In the genomic region with DNA sequence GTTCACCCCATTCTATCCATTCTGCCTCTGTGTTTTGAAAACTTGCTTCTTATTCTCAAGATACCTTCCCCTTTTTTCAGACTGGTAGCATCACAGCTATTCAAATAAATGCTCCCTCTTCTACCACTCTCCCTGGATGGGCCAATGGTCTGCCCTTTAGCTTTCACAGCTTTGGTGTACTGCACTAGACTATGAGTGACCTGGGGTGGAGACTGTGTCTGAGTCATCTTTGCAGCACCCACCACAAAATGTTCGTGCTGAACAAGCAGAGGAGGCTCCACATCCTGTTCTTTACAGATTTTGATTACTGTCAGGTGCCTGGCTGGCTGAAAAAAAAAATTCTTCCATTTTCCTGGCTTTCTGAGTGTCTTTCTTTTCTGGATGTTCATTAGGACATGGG, we compare ENCODE assay signal across 10 cellular contexts.
DNase-seq lines count a peak whose midpoint lies in the region; ATAC-seq and TF ChIP-seq lines count a peak whose summit lies in the region.
"Had no signal": no experiment of that assay in that cellular context is flagged by ENCODE, and none has a peak within 500 bp of the region (broad histone marks: within the 10 kb centered on the region; RNA-seq: fewer than 3 reads in every experiment).

No MANE protein-coding gene starts in this region.

- H3K4me1 ChIP-seq in mesenchymal stem cell (ENCODE audit: control insufficient read depth, insufficient read depth, low read depth, low read length) (peaks cover 5% of the 10 kb centered on the region), sigmoid colon (no peaks in the 10 kb centered on the region)

- POLR2A ChIA-PET in WTC11 (lab: Charles Lee): no interaction called here

- peak overlapping the region; percentile 55 for H3K27ac Mint-ChIP-seq in activated T-cell treated with anti-CD3 and anti-CD28 coated beads, Interleukin-2, amount 50 U/mL, for 24 hours
- H3K27ac Mint-ChIP-seq in WTC11: no peak overlapping the region
- H3K27ac Mint-ChIP-seq: IgD-negative memory B cell had no signal

- TF ChIP-seq EP300 in sigmoid colon (IDR thresholded peaks at IDR 0.05): no peak

- H3K27ac ChIP-seq in mesenchymal stem cell (ENCODE audit: low read length, poor library complexity, severe bottlenecking) (peak overlapping the region; percentile 25), sigmoid colon (no peak overlapping the region)

- H3K14ac ChIP-seq in mesenchymal stem cell (ENCODE audit: low read length in 2 of 2): no peak overlapping the region

- H2AK5ac ChIP-seq in mesenchymal stem cell (ENCODE audit: low read length, severe bottlenecking): no peak overlapping the region

- CTCF ChIA-PET in WTC11 (lab: Charles Lee): no interaction called here

- no peak overlapping the region for H4K91ac ChIP-seq in mesenchymal stem cell (ENCODE audit: low read length)

- H3K9me3 ChIP-seq in mesenchymal stem cell (ENCODE audit: control insufficient read depth, low read length) (peaks cover 7% of the 10 kb centered on the region), sigmoid colon (no peaks in the 10 kb centered on the region)
- H3K9me3 ChIP-seq: upper lobe of left lung had no signal

- no peak for TF ChIP-seq POLR2A in sigmoid colon (IDR thresholded peaks at IDR 0.05)

- no peaks in the 10 kb centered on the region for H3K27me3 ChIP-seq in mesenchymal stem cell (ENCODE audit: control insufficient read depth in 1 of 2, insufficient read depth in 1 of 2, low read length in 2 of 2)
- H3K27me3 ChIP-seq in sigmoid colon: no peaks in the 10 kb centered on the region
- H3K27me3 ChIP-seq: upper lobe of left lung had no signal

- no peak overlapping the region for H2BK12ac ChIP-seq in mesenchymal stem cell (ENCODE audit: low read length in 2 of 2)

- H3K79me1 ChIP-seq in mesenchymal stem cell (replicated peaks; ENCODE audit: low read length, poor library complexity, severe bottlenecking): no peaks in the 10 kb centered on the region

- WGBS in mesenchymal stem cell: 0% methylated on average over 1 of the region's 1 CpG
- WGBS in sigmoid colon, 2 donors: 17 to 18% methylated on average over 1 of the region's 1 CpG

- H3K4ac ChIP-seq in mesenchymal stem cell (ENCODE audit: low read depth in 1 of 2, low read length in 2 of 2): no peak overlapping the region

- no peak overlapping the region for H2BK5ac ChIP-seq in mesenchymal stem cell (ENCODE audit: low read depth, low read length, poor library complexity, severe bottlenecking)

- H3K9me3 Mint-ChIP-seq in activated T-cell treated with anti-CD3 and anti-CD28 coated beads, Interleukin-2, amount 50 U/mL, for 24 hours: no peaks in the 10 kb centered on the region
- H3K9me3 Mint-ChIP-seq in WTC11: peaks cover 64% of the 10 kb centered on the region

- H3K4me3 ChIP-seq in mesenchymal stem cell (ENCODE audit: insufficient read depth in 1 of 2, low read depth in 1 of 2, low read length in 2 of 2) (no peak overlapping the region), sigmoid colon (no peak overlapping the region)
- H3K4me3 ChIP-seq: upper lobe of left lung had no signal

- H3K9ac ChIP-seq in mesenchymal stem cell (ENCODE audit: low read length): peak overlapping the region; percentile 74

- no peak overlapping the region for H3K23ac ChIP-seq in mesenchymal stem cell (ENCODE audit: low read length in 2 of 2)

- H2BK120ac ChIP-seq in mesenchymal stem cell (ENCODE audit: low read depth, low read length): no peak overlapping the region

- H2BK15ac ChIP-seq in mesenchymal stem cell (ENCODE audit: low read depth, poor library complexity, severe bottlenecking): no peak overlapping the region

- H4K8ac ChIP-seq in mesenchymal stem cell (ENCODE audit: low read length): no peak overlapping the region

- DNase-seq in activated T-cell treated with anti-CD3 and anti-CD28 coated beads, Interleukin-2, amount 50 U/mL, for 24 hours: no peak
- DNase-seq in mesenchymal stem cell: peak; percentile 55
- DNase-seq in WTC11 (ENCODE audit: low spot score): no peak
- DNase-seq in sigmoid colon: no peak
- DNase-seq in NCI-H1092 treated with DMSO at 0.1 percent for 48 hours (lab: John Stamatoyannopoulos, UW): no peak
- DNase-seq in DMS153 treated with DMSO at 0.1 percent for 48 hours (lab: John Stamatoyannopoulos, UW; ENCODE audit: unreplicated experiment): no peak
- DNase-seq: upper lobe of left lung had no signal

- H2AFZ ChIP-seq in mesenchymal stem cell (ENCODE audit: low read depth, low read length): no peak overlapping the region

- peaks cover 6% of the 10 kb centered on the region for H3K27me3 Mint-ChIP-seq in activated T-cell treated with anti-CD3 and anti-CD28 coated beads, Interleukin-2, amount 50 U/mL, for 24 hours
- peaks cover 2% of the 10 kb centered on the region for H3K27me3 Mint-ChIP-seq in WTC11 (ENCODE audit: low read depth)

- H3K18ac ChIP-seq in mesenchymal stem cell (ENCODE audit: low read depth in 1 of 2, low read length in 2 of 2): no peak overlapping the region

- H3K4me1 Mint-ChIP-seq in activated T-cell treated with anti-CD3 and anti-CD28 coated beads, Interleukin-2, amount 50 U/mL, for 24 hours (ENCODE audit: low read depth): peaks cover 27% of the 10 kb centered on the region
- H3K4me1 Mint-ChIP-seq in WTC11: no peaks in the 10 kb centered on the region

- ATAC-seq in GM18909 (IDR thresholded peaks at IDR 0.05; ENCODE audit: poor library complexity, unreplicated experiment) (peak; percentile 82), HG03432 (IDR thresholded peaks at IDR 0.05; ENCODE audit: unreplicated experiment) (peak; percentile 84), WTC11 (no peak)

- no peak for TF ChIP-seq CTCF in WTC11 (IDR thresholded peaks at IDR 0.05)
- no peak for TF ChIP-seq CTCF in sigmoid colon (IDR thresholded peaks at IDR 0.05)

- intact Hi-C loops in sigmoid colon (cut with DNase I): no loop called here

- peak overlapping the region; percentile 11 for H3K4me3 Mint-ChIP-seq in activated T-cell treated with anti-CD3 and anti-CD28 coated beads, Interleukin-2, amount 50 U/mL, for 24 hours
- H3K4me3 Mint-ChIP-seq in WTC11: no peak overlapping the region
- H3K4me3 Mint-ChIP-seq: IgD-negative memory B cell had no signal

- peaks cover 0 to 13% of the 10 kb centered on the region in 2 experiments for H3K36me3 ChIP-seq in mesenchymal stem cell (ENCODE audit: control insufficient read depth in 1 of 2, insufficient read depth in 2 of 2, low read depth in 1 of 2, low read length in 2 of 2)
- no peaks in the 10 kb centered on the region for H3K36me3 ChIP-seq in sigmoid colon
- H3K36me3 ChIP-seq: upper lobe of left lung had no signal

- H3K4me2 ChIP-seq in mesenchymal stem cell (ENCODE audit: low read length, poor library complexity, severe bottlenecking): no peak overlapping the region

- H3K36me3 Mint-ChIP-seq in activated T-cell treated with anti-CD3 and anti-CD28 coated beads, Interleukin-2, amount 50 U/mL, for 24 hours (ENCODE audit: low read depth): no peaks in the 10 kb centered on the region
- H3K36me3 Mint-ChIP-seq in WTC11: peaks cover 51% of the 10 kb centered on the region
- H3K36me3 Mint-ChIP-seq: IgD-negative memory B cell had no signal

TF ChIP-seq in WTC11, 78 proteins besides CTCF, POLR2A, EP300 and RAD21:
- TF ChIP-seq, protein P1, sequence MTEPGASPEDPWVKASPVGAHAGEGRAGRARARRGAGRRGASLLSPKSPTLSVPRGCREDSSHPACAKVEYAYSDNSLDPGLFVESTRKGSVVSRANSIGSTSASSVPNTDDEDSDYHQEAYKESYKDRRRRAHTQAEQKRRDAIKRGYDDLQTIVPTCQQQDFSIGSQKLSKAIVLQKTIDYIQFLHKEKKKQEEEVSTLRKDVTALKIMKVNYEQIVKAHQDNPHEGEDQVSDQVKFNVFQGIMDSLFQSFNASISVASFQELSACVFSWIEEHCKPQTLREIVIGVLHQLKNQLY (CRISPR knock-in tag; IDR thresholded peaks at IDR 0.05): no peak
- TF ChIP-seq, protein P2, sequence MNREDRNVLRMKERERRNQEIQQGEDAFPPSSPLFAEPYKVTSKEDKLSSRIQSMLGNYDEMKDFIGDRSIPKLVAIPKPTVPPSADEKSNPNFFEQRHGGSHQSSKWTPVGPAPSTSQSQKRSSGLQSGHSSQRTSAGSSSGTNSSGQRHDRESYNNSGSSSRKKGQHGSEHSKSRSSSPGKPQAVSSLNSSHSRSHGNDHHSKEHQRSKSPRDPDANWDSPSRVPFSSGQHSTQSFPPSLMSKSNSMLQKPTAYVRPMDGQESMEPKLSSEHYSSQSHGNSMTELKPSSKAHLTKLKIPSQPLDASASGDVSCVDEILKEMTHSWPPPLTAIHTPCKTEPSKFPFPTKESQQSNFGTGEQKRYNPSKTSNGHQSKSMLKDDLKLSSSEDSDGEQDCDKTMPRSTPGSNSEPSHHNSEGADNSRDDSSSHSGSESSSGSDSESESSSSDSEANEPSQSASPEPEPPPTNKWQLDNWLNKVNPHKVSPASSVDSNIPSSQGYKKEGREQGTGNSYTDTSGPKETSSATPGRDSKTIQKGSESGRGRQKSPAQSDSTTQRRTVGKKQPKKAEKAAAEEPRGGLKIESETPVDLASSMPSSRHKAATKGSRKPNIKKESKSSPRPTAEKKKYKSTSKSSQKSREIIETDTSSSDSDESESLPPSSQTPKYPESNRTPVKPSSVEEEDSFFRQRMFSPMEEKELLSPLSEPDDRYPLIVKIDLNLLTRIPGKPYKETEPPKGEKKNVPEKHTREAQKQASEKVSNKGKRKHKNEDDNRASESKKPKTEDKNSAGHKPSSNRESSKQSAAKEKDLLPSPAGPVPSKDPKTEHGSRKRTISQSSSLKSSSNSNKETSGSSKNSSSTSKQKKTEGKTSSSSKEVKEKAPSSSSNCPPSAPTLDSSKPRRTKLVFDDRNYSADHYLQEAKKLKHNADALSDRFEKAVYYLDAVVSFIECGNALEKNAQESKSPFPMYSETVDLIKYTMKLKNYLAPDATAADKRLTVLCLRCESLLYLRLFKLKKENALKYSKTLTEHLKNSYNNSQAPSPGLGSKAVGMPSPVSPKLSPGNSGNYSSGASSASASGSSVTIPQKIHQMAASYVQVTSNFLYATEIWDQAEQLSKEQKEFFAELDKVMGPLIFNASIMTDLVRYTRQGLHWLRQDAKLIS (CRISPR knock-in tag; IDR thresholded peaks at IDR 0.05; ENCODE audit: borderline replicate concordance): no peak
- TF ChIP-seq NFE2L1 (CRISPR knock-in tag; IDR thresholded peaks at IDR 0.05) (no peak), ZNF121 (CRISPR knock-in tag; IDR thresholded peaks at IDR 0.05) (no peak), ZNF219 (CRISPR knock-in tag; IDR thresholded peaks at IDR 0.05; ENCODE audit: borderline replicate concordance) (no peak), GRHL2 (CRISPR knock-in tag; IDR thresholded peaks at IDR 0.05; ENCODE audit: insufficient replicate concordance, severe bottlenecking) (no peak), FOXP1 (CRISPR knock-in tag; IDR thresholded peaks at IDR 0.05; ENCODE audit: borderline replicate concordance) (no peak), ZNF263 (CRISPR knock-in tag; IDR thresholded peaks at IDR 0.05; ENCODE audit: low read depth) (no peak)
